ENCODE assay signal across 33 cellular contexts in genomic region chr2:199713746-199714145, GRCh38.
"Had no signal": no experiment of that assay in that cellular context is flagged by ENCODE, and none has a peak within 500 bp of the region (broad histone marks: within the 10 kb centered on the region; RNA-seq: fewer than 3 reads in every experiment).

No MANE protein-coding gene starts in this region.

- H3K4me3 ChIP-seq: adrenal gland, ascending aorta, body of pancreas, breast epithelium, cardiac muscle cell had no signal

- H3K36me3 ChIP-seq: adrenal gland, ascending aorta, brain microvascular endothelial cell, breast epithelium, cardiac muscle cell had no signal

- ATAC-seq: activated naive CD4-positive, alpha-beta T cell treated with anti-CD3 and anti-CD28 coated beads, Interleukin-2, amount 50 U/mL, for 72 hours; activated naive CD8-positive, alpha-beta T cell treated with anti-CD3 and anti-CD28 coated beads, Interleukin-2, amount 50 U/mL, for 24 hours; activated T-cell treated with anti-CD3 and anti-CD28 coated beads, Interleukin-2, amount 50 U/mL, for 4 hours; activated T-cell treated with anti-CD3 and anti-CD28 coated beads, Interleukin-2, amount 50 U/mL, for 72 hours; activated T-helper 17 cell treated with anti-CD3 and anti-CD28 coated beads, Interleukin-2, amount 50 U/mL, for 72 hours; body of pancreas had no signal

- H3K27me3 ChIP-seq: adrenal gland, ascending aorta, body of pancreas, brain microvascular endothelial cell, breast epithelium had no signal

- DNase-seq: activated effector memory CD4-positive, alpha-beta T cell treated with anti-CD3 and anti-CD28 coated beads, Interleukin-2, amount 50 U/mL, for 16 hours; activated effector memory CD4-positive, alpha-beta T cell treated with Interleukin-2 at 50 U/mL for 16 hours; activated gamma-delta T cell; activated gamma-delta T cell treated with Interleukin-2 at 50 U/mL for 16 hours; activated naive CD4-positive, alpha-beta T cell; activated naive CD4-positive, alpha-beta T cell treated with anti-CD3 and anti-CD28 coated beads for 36 hours; activated naive CD4-positive, alpha-beta T cell treated with anti-CD3 and anti-CD28 coated beads, Interleukin-2, amount 10 ng/mL, durations not matched to agents 7 days and 5 days; activated naive CD4-positive, alpha-beta T cell treated with anti-CD3 and anti-CD28 coated beads, Interleukin-2, amount 50 U/mL, for 16 hours; activated naive CD4-positive, alpha-beta T cell treated with Interleukin-2 at 50 U/mL for 16 hours; activated naive CD8-positive, alpha-beta T cell treated with anti-CD3 and anti-CD28 coated beads for 36 hours; activated naive CD8-positive, alpha-beta T cell treated with anti-CD3 and anti-CD28 coated beads, Interleukin-2, amount 10 ng/mL, durations not matched to agents 7 days and 5 days; activated naive CD8-positive, alpha-beta T cell treated with anti-CD3 and anti-CD28 coated beads, Interleukin-2, amount 50 U/mL, for 24 hours; activated T-cell treated with anti-CD3 and anti-CD28 coated beads, Interleukin-2, amount 50 U/mL, for 4 hours; activated T-cell treated with anti-CD3 and anti-CD28 coated beads, Interleukin-2, amount 50 U/mL, for 48 hours; activated T-cell treated with anti-CD3 and anti-CD28 coated beads, Interleukin-2, amount 50 U/mL, for 72 hours; adrenal gland; amniotic stem cell; amygdala; anterior cingulate cortex; aorta; body of pancreas; brain microvascular endothelial cell; caudate nucleus; central memory CD4-positive, alpha-beta T cell; cerebellar nuclear complex had no signal

- H3K9me3 ChIP-seq: adrenal gland, ascending aorta, breast epithelium had no signal

- H3K4me1 ChIP-seq: adrenal gland, ascending aorta, body of pancreas, breast epithelium had no signal

- H3K27ac ChIP-seq: adrenal gland, ascending aorta, body of pancreas, brain microvascular endothelial cell, breast epithelium, cardiac muscle cell had no signal

- FAIRE-seq: astrocyte, bronchial epithelial cell, colon had no signal
